8 cellular contexts compared by ENCODE assay signal in genomic region chr17:8153550-8153956, GRCh38. TPM values are rescaled to one million over a fixed set of nuclear protein-coding genes. Genes with fewer than 3 reads are reported as not detected.
DNase-seq lines count a peak whose midpoint lies in the region; ATAC-seq, FAIRE-seq and TF ChIP-seq lines count a peak whose summit lies in the region.

No MANE protein-coding gene starts in this region.

- H3K4me3 Mint-ChIP-seq in stimulated activated memory B cell treated with anti-CD40 and anti-IgM and Interleukin-4, amounts not matched to agents 10 μg/mL and 1 μg/mL and 100 μg/mL, for 72 hours = peak overlapping the region; percentile 53

- FAIRE-seq in A549 (lab: Jason Lieb, UNC) = peak; percentile 89

- H3K36me3 Mint-ChIP-seq in stimulated activated memory B cell treated with anti-CD40 and anti-IgM and Interleukin-4, amounts not matched to agents 10 μg/mL and 1 μg/mL and 100 μg/mL, for 72 hours = peaks cover 15% of the 10 kb centered on the region

- TF ChIP-seq CTCF in A549 (IDR thresholded peaks at IDR 0.05) (no peak), WERI-Rb-1 (IDR thresholded peaks at IDR 0.05; ENCODE audit: low read depth, low read length) (no peak)

- peaks cover 46% of the 10 kb centered on the region for H3K4me1 ChIP-seq in A549
- peaks cover 62% of the 10 kb centered on the region for H3K4me1 ChIP-seq in effector memory CD4-positive, alpha-beta T cell (ENCODE audit: control insufficient read depth, insufficient read depth, low read length, poor library complexity, severe bottlenecking)

- H3K9me3 ChIP-seq in A549 (no peaks in the 10 kb centered on the region), WERI-Rb-1 (ENCODE audit: severe bottlenecking) (no peaks in the 10 kb centered on the region)
- no peaks in the 10 kb centered on the region for H3K9me3 ChIP-seq in effector memory CD4-positive, alpha-beta T cell (ENCODE audit: control insufficient read depth, low read length)

- TF ChIP-seq RAD21 in A549 (conservative IDR thresholded peaks at IDR 0.05 in 1 of 2, IDR thresholded peaks at IDR 0.05 in 1 of 2) = no peak

- no peaks in the 10 kb centered on the region for H3K27me3 ChIP-seq in WERI-Rb-1 (ENCODE audit: insufficient read depth, low read depth, severe bottlenecking)
- no peaks in the 10 kb centered on the region for H3K27me3 ChIP-seq in effector memory CD4-positive, alpha-beta T cell (replicated peaks; ENCODE audit: control insufficient read depth, insufficient read depth, low read length, poor library complexity, severe bottlenecking)

- POLR2A ChIA-PET in A549 (lab: Yijun Ruan, JAX) = interaction anchor here (0.6 to 1.9 kb wide), 7 partner anchors 14 to 670 kb away, joined by 3 to 26 read pairs (median 3); partner anchors contain the start of gene POLR2A

- DNase-seq in A549 (ENCODE audit: low read depth in 1 of 2, low spot score in 1 of 2) (peak; percentile 87 to 98), HCEC 1CT (peak; percentile 93), WERI-Rb-1 (peak; percentile 59), lung microvascular endothelial cell (ENCODE audit: low read depth in 2 of 2) (peak; percentile 96 to 97), iPS-NIHi7 (ENCODE audit: extremely low spot score) (no peak)
- DNase-seq in effector memory CD4-positive, alpha-beta T cell = peak in 1 of 3 donors; percentile 35

- CTCF ChIA-PET in A549 (lab: Yijun Ruan, JAX) = interaction anchor here (0.9 to 19.5 kb wide), 6 partner anchors 15 to 147 kb away, joined by 3 to 601 read pairs (median 6); no protein-coding TSS in a partner anchor

- no peak for TF ChIP-seq POLR2A in A549 (IDR thresholded peaks at IDR 0.05; ENCODE audit: low read length)

- no peaks in the 10 kb centered on the region for H3K27me3 Mint-ChIP-seq in stimulated activated memory B cell treated with anti-CD40 and anti-IgM and Interleukin-4, amounts not matched to agents 10 μg/mL and 1 μg/mL and 100 μg/mL, for 72 hours

- H3K27ac ChIP-seq in A549 (peak overlapping the region; percentile 89 to 93), WERI-Rb-1 (peak overlapping the region; percentile 79)
- H3K27ac ChIP-seq in effector memory CD4-positive, alpha-beta T cell (ENCODE audit: insufficient read depth, low read length, poor library complexity, severe bottlenecking) = peak overlapping the region; percentile 100

- peak overlapping the region; percentile 30 for H3K4me3 ChIP-seq in A549
- H3K4me3 ChIP-seq in WERI-Rb-1 (ENCODE audit: low read depth, low read length) = peak overlapping the region; percentile 37
- peak overlapping the region; percentile 94 for H3K4me3 ChIP-seq in effector memory CD4-positive, alpha-beta T cell (ENCODE audit: insufficient read depth, low read depth, low read length, poor library complexity, severe bottlenecking)

- ATAC-seq in A549 (peak; percentile 21 to 42), HG02571 (IDR thresholded peaks at IDR 0.05; ENCODE audit: unreplicated experiment) (no peak)
- no peak for ATAC-seq in stimulated activated memory B cell treated with anti-CD40 and anti-IgM and Interleukin-4, amounts not matched to agents 10 μg/mL and 1 μg/mL and 100 μg/mL, for 72 hours

- H3K4me1 Mint-ChIP-seq in stimulated activated memory B cell treated with anti-CD40 and anti-IgM and Interleukin-4, amounts not matched to agents 10 μg/mL and 1 μg/mL and 100 μg/mL, for 72 hours = peaks cover 20% of the 10 kb centered on the region

- peak overlapping the region; percentile 78 for H3K4me2 ChIP-seq in A549

- H3K9me3 Mint-ChIP-seq in stimulated activated memory B cell treated with anti-CD40 and anti-IgM and Interleukin-4, amounts not matched to agents 10 μg/mL and 1 μg/mL and 100 μg/mL, for 72 hours = no peaks in the 10 kb centered on the region

- no peak for TF ChIP-seq EP300 in A549 (IDR thresholded peaks at IDR 0.05)

- peaks cover 24% of the 10 kb centered on the region for H3K36me3 ChIP-seq in WERI-Rb-1
- H3K36me3 ChIP-seq in effector memory CD4-positive, alpha-beta T cell (ENCODE audit: control insufficient read depth, insufficient read depth, low read length) = peaks cover 26% of the 10 kb centered on the region

- no peak overlapping the region for H3K27ac Mint-ChIP-seq in stimulated activated memory B cell treated with anti-CD40 and anti-IgM and Interleukin-4, amounts not matched to agents 10 μg/mL and 1 μg/mL and 100 μg/mL, for 72 hours

- WGBS in A549 (ENCODE audit: missing lambda C conversion rate) = under 1% methylated on average over 13 of the region's 13 CpGs

TF ChIP-seq in A549, 52 proteins besides CTCF, POLR2A, EP300 and RAD21 (continues in another document):
- no peak for TF ChIP-seq HOXB5 (CRISPR knock-in tag; IDR thresholded peaks at IDR 0.05)
- TF ChIP-seq, protein P1, sequence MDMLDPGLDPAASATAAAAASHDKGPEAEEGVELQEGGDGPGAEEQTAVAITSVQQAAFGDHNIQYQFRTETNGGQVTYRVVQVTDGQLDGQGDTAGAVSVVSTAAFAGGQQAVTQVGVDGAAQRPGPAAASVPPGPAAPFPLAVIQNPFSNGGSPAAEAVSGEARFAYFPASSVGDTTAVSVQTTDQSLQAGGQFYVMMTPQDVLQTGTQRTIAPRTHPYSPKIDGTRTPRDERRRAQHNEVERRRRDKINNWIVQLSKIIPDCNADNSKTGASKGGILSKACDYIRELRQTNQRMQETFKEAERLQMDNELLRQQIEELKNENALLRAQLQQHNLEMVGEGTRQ (IDR thresholded peaks at IDR 0.05) = peak; percentile 93
- no peak for TF ChIP-seq NR3C1 (IDR thresholded peaks at IDR 0.05)
- peak; percentile 27; the same call in 1 of the 2 replicates for TF ChIP-seq E2F6 (IDR thresholded peaks at IDR 0.05; ENCODE audit: borderline replicate concordance, low read depth)
- TF ChIP-seq BCL3 (IDR thresholded peaks at IDR 0.05) = no peak
- peak; percentile 60 for TF ChIP-seq MAFK (IDR thresholded peaks at IDR 0.05; ENCODE audit: partially characterized antibody)
- no peak for TF ChIP-seq HOXA7 (CRISPR knock-in tag; IDR thresholded peaks at IDR 0.05)
- TF ChIP-seq CBX2 (IDR thresholded peaks at IDR 0.05; ENCODE audit: borderline replicate concordance, low read depth) = no peak
- no peak for TF ChIP-seq FOSB (CRISPR knock-in tag; IDR thresholded peaks at IDR 0.05)
- no peak for TF ChIP-seq ESRRA (IDR thresholded peaks at IDR 0.05; ENCODE audit: borderline replicate concordance, low read length)
- TF ChIP-seq MAX (IDR thresholded peaks at IDR 0.05) = peak; percentile 91

RNA-seq across cellular contexts. Expression of gene PER1, which starts 1.3 kb away (rescaled TPM):
- polyA plus RNA-seq in A549 (2011; rRNA removed) (5.5 and 5.6 TPM in 2 replicates), A549 (2017; fragmentation: RNase III; extraction: RNeasy Plus Mini Kit Qiagen cat#74134 plus additional on column Dnase treatment) (6.8 to 8.7 TPM (median 8.4 TPM) in 3 replicates)
- 7.4 and 10.9 TPM in 2 replicates for polyA plus RNA-seq in A549 (2012; cell fraction: cytosol; rRNA removed)
- 53.8 and 57.6 TPM in 2 replicates for polyA plus RNA-seq in A549 (2012; cell fraction: nucleus; rRNA removed)
- polyA minus RNA-seq in A549 (2011; rRNA and poly(A)+ RNA removed) = 13.7 and 34.7 TPM in 2 replicates
- 5.2 and 10.7 TPM in 2 replicates for total RNA-seq in lung microvascular endothelial cell

RNA-seq across cellular contexts. Expression of gene VAMP2, which starts 9.2 kb away (rescaled TPM):
- polyA plus RNA-seq in A549 (2011; rRNA removed) (21.7 and 24.7 TPM in 2 replicates), A549 (2017; fragmentation: RNase III; extraction: RNeasy Plus Mini Kit Qiagen cat#74134 plus additional on column Dnase treatment) (19.2 to 23.3 TPM (median 19.3 TPM) in 3 replicates)
- 20.5 and 26.1 TPM in 2 replicates for polyA plus RNA-seq in A549 (2012; cell fraction: cytosol; rRNA removed)
- 23.5 and 36.3 TPM in 2 replicates for polyA plus RNA-seq in A549 (2012; cell fraction: nucleus; rRNA removed)
- polyA minus RNA-seq in A549 (2011; rRNA and poly(A)+ RNA removed) = 8.5 and 9.5 TPM in 2 replicates
- total RNA-seq in lung microvascular endothelial cell = 2.8 and 4.6 TPM in 2 replicates

RNA-seq across cellular contexts. Expression of gene TMEM107, which starts 22.6 kb away (rescaled TPM):
- polyA plus RNA-seq in A549 (2011; rRNA removed) = 21.8 and 22.8 TPM in 2 replicates
- polyA plus RNA-seq in A549 (2012; cell fraction: cytosol; rRNA removed) = 27.0 and 28.5 TPM in 2 replicates
- 17.3 and 18.3 TPM in 2 replicates for polyA plus RNA-seq in A549 (2012; cell fraction: nucleus; rRNA removed)
- 16.0 to 19.2 TPM (median 17.0 TPM) in 3 replicates for polyA plus RNA-seq in A549 (2017; fragmentation: RNase III; extraction: RNeasy Plus Mini Kit Qiagen cat#74134 plus additional on column Dnase treatment)
- polyA minus RNA-seq in A549 (2011; rRNA and poly(A)+ RNA removed) = 94.8 and 135 TPM in 2 replicates
- total RNA-seq in lung microvascular endothelial cell = 21.2 and 21.6 TPM in 2 replicates

RNA-seq across cellular contexts. Expression of gene HES7, which starts 29.6 kb away (rescaled TPM):
- polyA plus RNA-seq in A549 (2011; rRNA removed) (0.56 and 0.58 TPM in 2 replicates), A549 (2017; fragmentation: RNase III; extraction: RNeasy Plus Mini Kit Qiagen cat#74134 plus additional on column Dnase treatment) (0.67 to 1.4 TPM (median 0.72 TPM) in 3 replicates)
- polyA plus RNA-seq in A549 (2012; cell fraction: cytosol; rRNA removed) = 1.9 and 2.5 TPM in 2 replicates
- 5.0 and 10.2 TPM in 2 replicates for polyA plus RNA-seq in A549 (2012; cell fraction: nucleus; rRNA removed)
- polyA minus RNA-seq in A549 (2011; rRNA and poly(A)+ RNA removed) = 0.24 and 0.50 TPM in 2 replicates
- 0.22 TPM in 1 of 2 replicates, not detected in the other for total RNA-seq in lung microvascular endothelial cell

RNA-seq across cellular contexts. Expression of gene ALOXE3, which starts 35.2 kb away (rescaled TPM):
- polyA plus RNA-seq in A549 (2011; rRNA removed) (0.35 and 0.58 TPM in 2 replicates), A549 (2017; fragmentation: RNase III; extraction: RNeasy Plus Mini Kit Qiagen cat#74134 plus additional on column Dnase treatment) (0.40 to 0.51 TPM (median 0.46 TPM) in 3 replicates)
- 0.50 and 0.57 TPM in 2 replicates for polyA plus RNA-seq in A549 (2012; cell fraction: cytosol; rRNA removed)
- 1.5 TPM in 2 replicates for polyA plus RNA-seq in A549 (2012; cell fraction: nucleus; rRNA removed)
- polyA minus RNA-seq in A549 (2011; rRNA and poly(A)+ RNA removed) = 0.63 and 0.74 TPM in 2 replicates
- under 0.01 TPM in 1 of 2 replicates, not detected in the other for total RNA-seq in lung microvascular endothelial cell

Comparison
In these comparisons a context has a peak if more than half of its experiments do, and no peak if none do; other contexts are left out.
1. ATAC-seq: peak in A549 (2 of 2); none in stimulated activated memory B cell treated with anti-CD40 and anti-IgM and Interleukin-4, amounts not matched to agents 10 μg/mL and 1 μg/mL and 100 μg/mL, for 72 hours (single experiment) and HG02571 (single experiment).
2. H3K4me3 ChIP-seq: peak in every context shown above with its lines; median percentile 94 in effector memory CD4-positive, alpha-beta T cell; 37 in WERI-Rb-1; 30 in A549.
3. Peak in every context shown above with its lines, with median percentiles within 50 percentile points of each other: H3K27ac ChIP-seq.